12 cellular contexts compared by ENCODE assay signal in the genomic region with DNA sequence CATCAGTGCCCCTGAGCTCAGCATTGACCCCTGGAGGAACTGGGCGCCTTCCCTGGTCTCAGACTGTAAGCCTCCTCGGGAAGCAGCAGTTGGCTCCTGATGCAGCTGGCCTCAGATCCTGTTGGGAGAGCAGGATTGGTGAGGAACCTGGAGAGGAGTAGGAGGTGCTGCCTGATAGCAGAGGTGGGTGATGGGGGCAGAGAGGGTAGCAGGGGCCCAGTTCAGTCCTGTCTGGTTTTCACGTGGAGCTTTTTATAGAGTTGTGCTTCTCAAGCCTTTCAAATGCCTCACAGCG. TPM values are rescaled to one million over a fixed set of nuclear protein-coding genes. Genes with fewer than 3 reads are reported as not detected.
A peak's percentile ranks its signal among the peaks of the same experiment; 100 is the strongest.
DNase-seq lines count a peak whose midpoint lies in the region; ATAC-seq and TF ChIP-seq lines count a peak whose summit lies in the region.
"Had no signal": no experiment of that assay in that cellular context is flagged by ENCODE, and none has a peak within 500 bp of the region (broad histone marks: within the 10 kb centered on the region; RNA-seq: fewer than 3 reads in every experiment).

No MANE protein-coding gene starts in this region.

- no peaks in the 10 kb centered on the region for H3K9me3 Mint-ChIP-seq in CD4-positive, alpha-beta T cell
- no peaks in the 10 kb centered on the region for H3K9me3 Mint-ChIP-seq in HFFc6
- H3K9me3 Mint-ChIP-seq in activated naive CD8-positive, alpha-beta T cell (ENCODE audit: low read depth): no peaks in the 10 kb centered on the region
- no peaks in the 10 kb centered on the region for H3K9me3 Mint-ChIP-seq in naive thymus-derived CD8-positive, alpha-beta T cell

- intact Hi-C loops in CD4-positive, alpha-beta T cell (cut with DNase I, micrococcal nuclease): no loop called here

- in situ Hi-C loops in HAP-1 (cut with MboI; ENCODE audit: low sequenced_read_pairs): no loop called here

- POLR2A ChIA-PET in CD4-positive, alpha-beta T cell (lab: Charles Lee): interaction anchor here (0.7 to 2.7 kb wide), 18 partner anchors 9 to 336 kb away, joined by 3 to 41 read pairs (median 4); partner anchors contain the start of gene FN3KRP
- POLR2A ChIA-PET in naive thymus-derived CD8-positive, alpha-beta T cell (lab: Charles Lee): interaction anchor here (0.5 to 4.8 kb wide), 15 partner anchors 9 to 188 kb away, joined by 3 to 84 read pairs (median 8); no protein-coding TSS in a partner anchor

- no peak for DNase-seq in CD4-positive, alpha-beta T cell
- no peak for DNase-seq in HFFc6
- DNase-seq in naive thymus-derived CD8-positive, alpha-beta T cell: peak in 1 of 10 donors; percentile 54
- no peak for DNase-seq in NCI-H2107 treated with DMSO at 0.1 percent for 48 hours (lab: John Stamatoyannopoulos, UW; ENCODE audit: unreplicated experiment)
- DNase-seq in HAP-1 (ENCODE audit: low spot score in 2 of 2): no peak
- DNase-seq in KG1 (lab: John Stamatoyannopoulos, UW): no peak

- TF ChIP-seq CTCF in CD4-positive, alpha-beta T cell (IDR thresholded peaks at IDR 0.05): no peak
- no peak for TF ChIP-seq CTCF in HFFc6 (IDR thresholded peaks at IDR 0.05)

- H3K36me3 Mint-ChIP-seq in CD4-positive, alpha-beta T cell (ENCODE audit: low read depth): peaks cover 2% of the 10 kb centered on the region
- no peaks in the 10 kb centered on the region for H3K36me3 Mint-ChIP-seq in HFFc6 (ENCODE audit: low read depth)
- peaks cover 1% of the 10 kb centered on the region for H3K36me3 Mint-ChIP-seq in activated naive CD8-positive, alpha-beta T cell
- peaks cover 0 to 4% (median 0%) of the 10 kb centered on the region in 3 donors for H3K36me3 Mint-ChIP-seq in naive thymus-derived CD8-positive, alpha-beta T cell

- H3K4me3 ChIP-seq in HAP-1: no peak overlapping the region

- peaks cover 28% of the 10 kb centered on the region for H3K36me3 ChIP-seq in HAP-1 (replicated peaks)

- CTCF ChIA-PET in CD4-positive, alpha-beta T cell (lab: Charles Lee): interaction anchor here (1.1 to 2.6 kb wide), 11 partner anchors 10 to 82 kb away, joined by 3 to 27 read pairs (median 5); no protein-coding TSS in a partner anchor

- no peaks in the 10 kb centered on the region for H3K27me3 ChIP-seq in CD4-positive, alpha-beta T cell (ENCODE audit: control insufficient read depth, insufficient read depth, low read length)
- no peaks in the 10 kb centered on the region for H3K27me3 ChIP-seq in HAP-1 (ENCODE audit: low read depth)

- no peak for ATAC-seq in CD4-positive, alpha-beta T cell (ENCODE audit: poor library complexity)
- no peak for ATAC-seq in naive thymus-derived CD8-positive, alpha-beta T cell
- ATAC-seq in GM19452 (IDR thresholded peaks at IDR 0.05; ENCODE audit: unreplicated experiment): no peak

- H3K27me3 Mint-ChIP-seq in CD4-positive, alpha-beta T cell: no peaks in the 10 kb centered on the region
- H3K27me3 Mint-ChIP-seq in HFFc6 (ENCODE audit: insufficient read depth): no peaks in the 10 kb centered on the region; the same call in 1 of the 2 replicates
- no peaks in the 10 kb centered on the region for H3K27me3 Mint-ChIP-seq in activated naive CD8-positive, alpha-beta T cell
- no peaks in the 10 kb centered on the region for H3K27me3 Mint-ChIP-seq in naive thymus-derived CD8-positive, alpha-beta T cell
- H3K27me3 Mint-ChIP-seq: progenitor cell of endocrine pancreas had no signal

- peak overlapping the region; percentile 85 for H3K27ac ChIP-seq in CD4-positive, alpha-beta T cell (ENCODE audit: low read depth, low read length)

- H3K4me1 Mint-ChIP-seq in CD4-positive, alpha-beta T cell (ENCODE audit: low read depth): peaks cover 58% of the 10 kb centered on the region
- H3K4me1 Mint-ChIP-seq in HFFc6 (ENCODE audit: low read depth): peaks cover 36% of the 10 kb centered on the region
- H3K4me1 Mint-ChIP-seq in activated naive CD8-positive, alpha-beta T cell (ENCODE audit: low read depth): peaks cover 73% of the 10 kb centered on the region
- H3K4me1 Mint-ChIP-seq in naive thymus-derived CD8-positive, alpha-beta T cell: peaks cover 34 to 82% (median 70%) of the 10 kb centered on the region in 4 donors

- no peaks in the 10 kb centered on the region; the same call in 1 of the 2 replicates for H3K4me1 ChIP-seq in HAP-1

- H3K9me3 ChIP-seq in CD4-positive, alpha-beta T cell (ENCODE audit: control insufficient read depth, low read length): no peaks in the 10 kb centered on the region
- H3K9me3 ChIP-seq in HAP-1: no peaks in the 10 kb centered on the region

- H3K27ac Mint-ChIP-seq in CD4-positive, alpha-beta T cell: peak overlapping the region; percentile 97
- H3K27ac Mint-ChIP-seq in HFFc6: peak overlapping the region; percentile 52
- peak overlapping the region; percentile 55 for H3K27ac Mint-ChIP-seq in activated naive CD8-positive, alpha-beta T cell
- H3K27ac Mint-ChIP-seq in naive thymus-derived CD8-positive, alpha-beta T cell: peak overlapping the region; percentile 91 to 98 (median 96)

- H3K4me3 Mint-ChIP-seq in CD4-positive, alpha-beta T cell: peak overlapping the region; percentile 32
- no peak overlapping the region for H3K4me3 Mint-ChIP-seq in HFFc6
- peak overlapping the region; percentile 67 for H3K4me3 Mint-ChIP-seq in activated naive CD8-positive, alpha-beta T cell
- peak overlapping the region; percentile 52 to 94 (median 83) for H3K4me3 Mint-ChIP-seq in naive thymus-derived CD8-positive, alpha-beta T cell

RNA-seq across cellular contexts. Expression of gene ZNF750, which starts 23.8 kb away (rescaled TPM):
- not detected for total RNA-seq in CD4-positive, alpha-beta T cell
- total RNA-seq in HFFc6 (2021; fragmentation: NEBNext Ultra II Directional; extraction: Animal tissue kit (Norgen Biotek cat#: 25700)): not detected
- total RNA-seq in naive thymus-derived CD8-positive, alpha-beta T cell: not detected
- not detected for polyA plus RNA-seq in naive thymus-derived CD8-positive, alpha-beta T cell
- total RNA-seq: Daoy, M059J, PC-3 had no signal
